ENCODE assay signal across 8 cellular contexts in genomic region chr17:56593073-56593740, GRCh38. TPM values are rescaled to one million over a fixed set of nuclear protein-coding genes. Genes with fewer than 3 reads are reported as not detected.
A peak's percentile ranks its signal among the peaks of the same experiment; 100 is the strongest.
DNase-seq lines count a peak whose midpoint lies in the region; ATAC-seq, FAIRE-seq and TF ChIP-seq lines count a peak whose summit lies in the region.

NOG (plus strand) TSS chr17:56593699; CDS start chr17:56594224, 525 bp downstream.

- TF ChIP-seq CTCF in AG10803 (conservative IDR thresholded peaks at IDR 0.05; ENCODE audit: low read length) (no peak; the same call in 1 of the 2 replicates), HFF-Myc (IDR thresholded peaks at IDR 0.05; ENCODE audit: low read depth, low read length, missing control alignments) (no peak), heart left ventricle (IDR thresholded peaks at IDR 0.05) (no peak), parathyroid adenoma (IDR thresholded peaks at IDR 0.05) (no peak)

- H3K79me2 ChIP-seq in parathyroid adenoma, result no peaks in the 10 kb centered on the region

- no peaks in the 10 kb centered on the region for H3K36me3 ChIP-seq in heart left ventricle
- H3K36me3 ChIP-seq in parathyroid adenoma (ENCODE audit: control insufficient read depth, insufficient read depth, low read length), result no peaks in the 10 kb centered on the region

- peak within 1 kb of the TSS in 9 of 12 donors; percentile 1 to 66 (median 36) for H3K27ac ChIP-seq in heart left ventricle
- H3K27ac ChIP-seq in parathyroid adenoma, result peak within 1 kb of the TSS; percentile 10

- intact Hi-C loops in heart left ventricle (cut with DNase I), result loop anchor here in 8 of 10 donors (1.0 to 10.0 kb wide), 9 partner anchors 84 to 1068 kb away; no protein-coding TSS in a partner anchor

- peak; percentile 44 for ATAC-seq in activated naive CD8-positive, alpha-beta T cell treated with anti-CD3 and anti-CD28 coated beads, Interleukin-2, amount 50 U/mL, for 24 hours
- ATAC-seq in heart left ventricle, result peak; percentile 46 to 72 (median 70)
- ATAC-seq in GM18520 (IDR thresholded peaks at IDR 0.05; ENCODE audit: unreplicated experiment), result no peak

- no peaks in the 10 kb centered on the region for H3K9me3 Mint-ChIP-seq in activated naive CD8-positive, alpha-beta T cell treated with anti-CD3 and anti-CD28 coated beads, Interleukin-2, amount 50 U/mL, for 24 hours

- peaks cover 30% of the 10 kb centered on the region for H3K27me3 Mint-ChIP-seq in activated naive CD8-positive, alpha-beta T cell treated with anti-CD3 and anti-CD28 coated beads, Interleukin-2, amount 50 U/mL, for 24 hours

- peak within 1 kb of the TSS; percentile 86 for H2AFZ ChIP-seq in parathyroid adenoma

- peak within 1 kb of the TSS; percentile 82 for H3K4me2 ChIP-seq in parathyroid adenoma (ENCODE audit: low read length)

- DNase-seq in AG10803 (ENCODE audit: low read depth), result peak; percentile 59
- DNase-seq in HFF-Myc (ENCODE audit: extremely low read depth, low read depth), result no peak
- DNase-seq in RCC 7860 (ENCODE audit: low spot score), result peak; percentile 39
- DNase-seq in activated naive CD8-positive, alpha-beta T cell treated with anti-CD3 and anti-CD28 coated beads, Interleukin-2, amount 50 U/mL, for 24 hours, result peak; percentile 43
- peak; percentile 34 to 63 (median 53) for DNase-seq in heart left ventricle
- no peak for DNase-seq in SHP77 (lab: John Stamatoyannopoulos, UW)

- H3K27me3 ChIP-seq in heart left ventricle, result peaks cover 11 to 74% (median 40%) of the 10 kb centered on the region in 9 donors
- no peaks in the 10 kb centered on the region for H3K27me3 ChIP-seq in parathyroid adenoma (ENCODE audit: control insufficient read depth, insufficient read depth, low read length)

- no peak for TF ChIP-seq POLR2A in heart left ventricle (IDR thresholded peaks at IDR 0.05)

- H3K9me3 ChIP-seq in heart left ventricle (no peaks in the 10 kb centered on the region), parathyroid adenoma (ENCODE audit: control insufficient read depth, low read length) (no peaks in the 10 kb centered on the region)

- H3K4me3 ChIP-seq in AG10803 (ENCODE audit: low read length) (peak within 1 kb of the TSS; percentile 71), HFF-Myc (replicated peaks; ENCODE audit: low read depth, low read length) (peak within 1 kb of the TSS; percentile 69), heart left ventricle (peak within 1 kb of the TSS; percentile 42 to 71 (median 56)), parathyroid adenoma (ENCODE audit: low read depth, low read length) (peak within 1 kb of the TSS; percentile 45)

- no peak within 1 kb of the TSS for H3K9ac ChIP-seq in parathyroid adenoma

- H3K36me3 Mint-ChIP-seq in activated naive CD8-positive, alpha-beta T cell treated with anti-CD3 and anti-CD28 coated beads, Interleukin-2, amount 50 U/mL, for 24 hours (ENCODE audit: low read depth), result no peaks in the 10 kb centered on the region

- H3K27ac Mint-ChIP-seq in activated naive CD8-positive, alpha-beta T cell treated with anti-CD3 and anti-CD28 coated beads, Interleukin-2, amount 50 U/mL, for 24 hours, result no peak within 1 kb of the TSS

- peak within 1 kb of the TSS; percentile 69 for H3K4me3 Mint-ChIP-seq in activated naive CD8-positive, alpha-beta T cell treated with anti-CD3 and anti-CD28 coated beads, Interleukin-2, amount 50 U/mL, for 24 hours

- FAIRE-seq in RCC 7860 (lab: Jason Lieb, UNC), result no peak

- 0 to 1% (median 1%) methylated on average over 31 to 58 of the region's 58 CpGs for WGBS in heart left ventricle, 4 donors

- peaks cover 23% of the 10 kb centered on the region for H3K4me1 Mint-ChIP-seq in activated naive CD8-positive, alpha-beta T cell treated with anti-CD3 and anti-CD28 coated beads, Interleukin-2, amount 50 U/mL, for 24 hours

- H3K4me1 ChIP-seq in heart left ventricle (peaks cover 7 to 62% (median 26%) of the 10 kb centered on the region in 12 donors), parathyroid adenoma (no peaks in the 10 kb centered on the region)

RNA-seq across cellular contexts. Expression of gene NOG, which starts in this region (rescaled TPM):
- total RNA-seq in heart left ventricle, result under 1 TPM in 5 of 9 donors, not detected in 4; 0.12 to 0.36 (median 0.14) TPM
- polyA plus RNA-seq in heart left ventricle, result under 1 TPM; 0.03 to 0.15 TPM

Comparison
In these comparisons a context has a peak if more than half of its experiments do, and no peak if none do; other contexts are left out.
1. Peak in DNase-seq, ATAC-seq, H3K4me3 ChIP-seq and H3K27ac ChIP-seq in heart left ventricle; RNA of the gene not detected or under 1 TPM.
2. DNase-seq: peak in AG10803 (single experiment), RCC 7860 (single experiment) and activated naive CD8-positive, alpha-beta T cell treated with anti-CD3 and anti-CD28 coated beads, Interleukin-2, amount 50 U/mL, for 24 hours (single experiment); none in HFF-Myc (single experiment) and SHP77 (0 of 2).
3. Peak in every context shown above with its lines, with median percentiles within 50 percentile points of each other: H3K4me3 ChIP-seq.